Comparison of ENCODE assay signal across 8 cellular contexts in the genomic region with DNA sequence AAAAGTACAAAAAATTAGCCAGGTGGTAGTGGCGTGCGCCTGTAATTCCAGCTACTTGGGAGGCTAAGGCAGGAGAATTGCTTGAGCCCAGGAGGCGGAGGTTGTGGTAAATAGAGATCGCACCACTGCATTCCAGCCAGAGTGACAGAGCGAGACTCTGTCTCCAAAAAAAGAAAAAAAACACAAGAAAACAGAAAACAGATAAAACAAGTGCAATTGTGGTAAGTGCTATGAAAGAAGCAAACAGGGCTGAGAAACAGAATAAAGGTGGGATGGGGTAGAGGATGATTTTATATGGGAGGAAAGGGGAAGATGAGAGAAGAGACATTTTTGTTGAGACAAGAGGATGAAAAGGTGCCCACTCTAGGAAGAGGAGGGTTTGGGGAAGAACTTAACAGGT.
"Had no signal": no experiment of that assay in that cellular context is flagged by ENCODE, and none has a peak within 500 bp of the region (broad histone marks: within the 10 kb centered on the region; RNA-seq: fewer than 3 reads in every experiment).

No MANE protein-coding gene starts in this region.

- FAIRE-seq: H54, HTR-8/SVneo had no signal

- H3K4me3 ChIP-seq: GM23248 had no signal

- H3K9ac ChIP-seq: GM23248 had no signal

- H3K27ac ChIP-seq: GM23248 had no signal

- H3K4me1 Mint-ChIP-seq: IgD-negative memory B cell had no signal

- H2AFZ ChIP-seq: GM23248 had no signal

- DNase-seq: GM23248, GOT3, H9, HCEC 1CT, KG1 had no signal

- H3K4me3 Mint-ChIP-seq: H9, IgD-negative memory B cell had no signal

- H3K27ac Mint-ChIP-seq: H9, IgD-negative memory B cell had no signal
